In the genomic region with DNA sequence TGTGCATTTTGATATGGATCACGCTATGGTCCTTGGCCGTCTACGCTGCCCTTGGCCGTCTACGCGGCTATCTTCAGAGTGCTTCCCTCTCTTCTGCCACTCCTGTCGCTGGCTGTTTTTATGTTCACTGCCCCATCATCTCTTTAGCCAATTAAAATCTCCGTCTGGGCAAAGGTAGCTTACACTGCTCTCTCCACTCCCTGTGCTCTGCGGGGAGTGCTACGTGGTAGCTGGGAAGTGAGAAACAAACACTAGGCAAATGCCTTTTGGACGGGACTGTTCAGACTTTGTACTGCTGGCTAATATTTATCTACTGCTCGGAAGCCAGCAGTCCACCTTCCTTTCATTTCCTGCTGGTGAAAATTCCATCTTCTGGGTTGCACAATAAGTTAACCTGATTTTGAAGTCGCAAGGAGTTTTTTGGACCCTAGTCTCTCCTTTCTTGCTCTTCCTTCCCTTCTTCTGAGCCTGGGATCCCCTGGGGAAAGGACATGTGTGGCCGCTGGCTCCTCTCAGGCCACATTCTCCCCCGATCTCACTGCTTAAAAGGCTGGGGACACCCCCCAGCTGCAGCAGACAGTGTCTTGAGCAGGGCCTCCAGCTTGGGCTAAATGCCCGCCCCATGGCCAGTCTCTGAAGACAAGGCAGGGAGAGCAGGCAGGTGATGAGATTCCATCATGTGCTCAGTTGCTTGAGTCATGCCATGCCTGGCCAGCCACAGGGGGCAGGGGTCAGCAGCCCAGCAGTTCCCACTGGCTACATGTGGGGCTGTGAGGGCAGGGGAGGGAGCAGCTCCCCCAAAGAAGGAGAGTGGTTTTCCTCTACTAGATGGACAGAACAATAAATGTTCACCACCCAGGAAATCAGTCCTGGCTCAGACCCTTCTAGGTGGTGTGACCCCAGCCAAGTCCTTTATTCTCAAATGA, we compare ENCODE assay signal across 12 cellular contexts. TPM values are rescaled to one million over a fixed set of nuclear protein-coding genes. Genes with fewer than 3 reads are reported as not detected.
DNase-seq lines count a peak whose midpoint lies in the region; ATAC-seq and TF ChIP-seq lines count a peak whose summit lies in the region.
"Had no signal": no experiment of that assay in that cellular context is flagged by ENCODE, and none has a peak within 500 bp of the region (broad histone marks: within the 10 kb centered on the region; RNA-seq: fewer than 3 reads in every experiment).

No MANE protein-coding gene starts in this region.

- H3K79me2 ChIP-seq in mesendoderm (ENCODE audit: control insufficient read depth, insufficient read depth, low read length): no peaks in the 10 kb centered on the region

- peaks cover 20% of the 10 kb centered on the region for H3K9me3 Mint-ChIP-seq in endodermal cell
- no peaks in the 10 kb centered on the region for H3K9me3 Mint-ChIP-seq in activated T-helper 17 cell treated with anti-CD3 and anti-CD28 coated beads, Interleukin-2, amount 50 U/mL, for 72 hours

- H2AK5ac ChIP-seq in mesendoderm (ENCODE audit: low read length): no peak overlapping the region

- no peak overlapping the region for H3K18ac ChIP-seq in mesendoderm (ENCODE audit: low read length)

- H3K9ac ChIP-seq in endodermal cell (ENCODE audit: extremely low read depth, low read length, poor library complexity, severe bottlenecking) (no peak overlapping the region), mesendoderm (ENCODE audit: low read length) (no peak overlapping the region)

- WGBS in endodermal cell (ENCODE audit: insufficient coverage in 1 of 2, insufficient read length in 1 of 2), 2 experiments: 86 to 91% methylated on average over 11 to 16 of the region's 16 CpGs
- whole genome bisulfite sequencing in mesendoderm (ENCODE audit: extremely low coverage, insufficient coverage, low lambda C conversion rate): no CpG with 5 or more reads among the region's 16 CpGs

- H3K4me1 Mint-ChIP-seq in endodermal cell: peaks cover 6% of the 10 kb centered on the region
- H3K4me1 Mint-ChIP-seq in activated T-helper 17 cell treated with anti-CD3 and anti-CD28 coated beads, Interleukin-2, amount 50 U/mL, for 72 hours: peaks cover 5% of the 10 kb centered on the region

- peaks cover 8% of the 10 kb centered on the region for H3K9me3 ChIP-seq in endodermal cell (ENCODE audit: control insufficient read depth, low read length)
- H3K9me3 ChIP-seq: right atrium auricular region had no signal

- H3K79me1 ChIP-seq in mesendoderm (ENCODE audit: low read length): no peaks in the 10 kb centered on the region

- H2BK5ac ChIP-seq in mesendoderm (ENCODE audit: low read length): no peak overlapping the region

- H3K4me3 Mint-ChIP-seq in endodermal cell: no peak overlapping the region
- no peak overlapping the region for H3K4me3 Mint-ChIP-seq in activated T-helper 17 cell treated with anti-CD3 and anti-CD28 coated beads, Interleukin-2, amount 50 U/mL, for 72 hours
- H3K4me3 Mint-ChIP-seq: activated T-helper 1 cell treated with anti-CD3 and anti-CD28 coated beads, Interleukin-12 subunit alpha, Interleukin-12 subunit beta, Interleukin-2, Interleukin-4 antibody, amounts not matched to agents 30 ng/mL and 10 ng/mL and 1 ng/mL, durations not matched to agents 14 hours and 24 hours and 36 hours had no signal

- no peak overlapping the region for H3K4me2 ChIP-seq in mesendoderm (ENCODE audit: low read length)

- H2BK120ac ChIP-seq in mesendoderm (ENCODE audit: low read depth, low read length): no peak overlapping the region

- no peak overlapping the region for H3K27ac Mint-ChIP-seq in endodermal cell
- H3K27ac Mint-ChIP-seq in activated T-helper 17 cell treated with anti-CD3 and anti-CD28 coated beads, Interleukin-2, amount 50 U/mL, for 72 hours: no peak overlapping the region
- H3K27ac Mint-ChIP-seq: activated T-helper 1 cell treated with anti-CD3 and anti-CD28 coated beads, Interleukin-12 subunit alpha, Interleukin-12 subunit beta, Interleukin-2, Interleukin-4 antibody, amounts not matched to agents 30 ng/mL and 10 ng/mL and 1 ng/mL, durations not matched to agents 14 hours and 24 hours and 36 hours had no signal

- peaks cover 14% of the 10 kb centered on the region for H3K36me3 Mint-ChIP-seq in endodermal cell (ENCODE audit: low read depth)
- no peaks in the 10 kb centered on the region for H3K36me3 Mint-ChIP-seq in activated T-helper 17 cell treated with anti-CD3 and anti-CD28 coated beads, Interleukin-2, amount 50 U/mL, for 72 hours (ENCODE audit: low read depth)

- no peak overlapping the region for H3K4me3 ChIP-seq in endodermal cell (ENCODE audit: low read length)
- no peak overlapping the region for H3K4me3 ChIP-seq in mesendoderm (ENCODE audit: low read length)
- H3K4me3 ChIP-seq: cardiac muscle cell, right atrium auricular region had no signal

- H3K27me3 ChIP-seq in endodermal cell (ENCODE audit: control insufficient read depth, insufficient read depth, low read length, poor library complexity, severe bottlenecking): no peaks in the 10 kb centered on the region
- H3K27me3 ChIP-seq in mesendoderm (ENCODE audit: insufficient read depth, low read length, poor library complexity): no peaks in the 10 kb centered on the region
- H3K27me3 ChIP-seq: cardiac muscle cell, right atrium auricular region had no signal

- no peak for ATAC-seq in activated T-helper 17 cell treated with anti-CD3 and anti-CD28 coated beads, Interleukin-2, amount 50 U/mL, for 72 hours (replicated peaks)
- no peak for ATAC-seq in HG03039 (IDR thresholded peaks at IDR 0.05; ENCODE audit: unreplicated experiment)
- ATAC-seq: SK-N-SH treated with all-trans-retinoic acid at 6 μM for 48 hours had no signal

- DNase-seq in A172 (ENCODE audit: low spot score): peak; percentile 34
- DNase-seq in LHCN-M2 (ENCODE audit: low read depth): peak; percentile 83
- peak; percentile 59 for DNase-seq in endodermal cell
- DNase-seq in mesendoderm: peak; percentile 27
- no peak for DNase-seq in HUDEP-2 (lab: John Stamatoyannopoulos, UW; ENCODE audit: unreplicated experiment in 76 of 76)
- DNase-seq in T-helper 9 cell: no peak

- H3K36me3 ChIP-seq in endodermal cell (ENCODE audit: control insufficient read depth, insufficient read depth, low read length) (no peaks in the 10 kb centered on the region), mesendoderm (ENCODE audit: control insufficient read depth, insufficient read depth, low read length) (no peaks in the 10 kb centered on the region)
- H3K36me3 ChIP-seq: right atrium auricular region had no signal

- no peak overlapping the region for H3K4ac ChIP-seq in mesendoderm (ENCODE audit: low read depth, low read length)

- no peak overlapping the region for H2BK15ac ChIP-seq in mesendoderm (replicated peaks; ENCODE audit: low read depth)

- no peak overlapping the region for H4K8ac ChIP-seq in mesendoderm (ENCODE audit: low read depth, low read length)

- H3K27me3 Mint-ChIP-seq in endodermal cell (ENCODE audit: insufficient read depth): peaks cover 9% of the 10 kb centered on the region
- peaks cover 12% of the 10 kb centered on the region for H3K27me3 Mint-ChIP-seq in activated T-helper 17 cell treated with anti-CD3 and anti-CD28 coated beads, Interleukin-2, amount 50 U/mL, for 72 hours

- peak overlapping the region; percentile 9 for H3K23ac ChIP-seq in mesendoderm (ENCODE audit: low read length)

- H3K4me1 ChIP-seq in endodermal cell (ENCODE audit: control insufficient read depth, insufficient read depth, low read length): no peaks in the 10 kb centered on the region
- no peaks in the 10 kb centered on the region for H3K4me1 ChIP-seq in mesendoderm (ENCODE audit: control insufficient read depth, low read depth, low read length)
- H3K4me1 ChIP-seq: right atrium auricular region had no signal

- H3K56ac ChIP-seq in mesendoderm (ENCODE audit: low read length): peak overlapping the region; percentile 7

- H3K27ac ChIP-seq in endodermal cell (ENCODE audit: low read depth, low read length) (no peak overlapping the region), mesendoderm (ENCODE audit: low read depth, low read length) (no peak overlapping the region)
- H3K27ac ChIP-seq: cardiac muscle cell, right atrium auricular region had no signal

- no peak overlapping the region for H4K5ac ChIP-seq in mesendoderm (ENCODE audit: low read length)

- TF ChIP-seq CTCF in endodermal cell (conservative IDR thresholded peaks at IDR 0.05): peak; percentile 20

RNA-seq across cellular contexts. Expression of a gene that starts 25.5 kb away (rescaled TPM):
- total RNA-seq in A172 (2014; rRNA removed; shearing (Covaris generic)): 17.0 and 18.6 TPM in 2 replicates
- total RNA-seq in LHCN-M2 (2014; rRNA removed) (21.9 and 30.8 TPM in 2 replicates), endodermal cell (10 to 100 TPM; 86.8 to 87.1 TPM)
- polyA plus RNA-seq in LHCN-M2 (2012): 11.8 TPM
- polyA plus RNA-seq in endodermal cell (2013, experiment 1 of 2): 45.7 TPM
- 47.6 TPM for polyA plus RNA-seq in endodermal cell (2013, experiment 2 of 2)
- 25.3 TPM for polyA plus RNA-seq in mesendoderm (2013, experiment 1 of 2)
- 25.6 TPM for polyA plus RNA-seq in mesendoderm (2013, experiment 2 of 2)
- total RNA-seq in activated T-helper 17 cell treated with anti-CD3 and anti-CD28 coated beads, Interleukin-2, amount 50 U/mL, for 72 hours: 100 to 1,000 TPM in 1 of 2 donors, 10 to 100 TPM in 1; 79.6 to 114 TPM

Comparison
In these comparisons a context has a peak if more than half of its experiments do, and no peak if none do; other contexts are left out.
1. DNase-seq: peak in A172 (single experiment), LHCN-M2 (single experiment), endodermal cell (single experiment) and mesendoderm (single experiment); none in HUDEP-2 (0 of 76) and T-helper 9 cell (single experiment).